In genomic region chr1:117610036-117610435, GRCh38 we compare ENCODE assay signal across 20 cellular contexts. TPM values are rescaled to one million over a fixed set of nuclear protein-coding genes. Genes with fewer than 3 reads are reported as not detected.
A peak's percentile ranks its signal among the peaks of the same experiment; 100 is the strongest.
DNase-seq lines count a peak whose midpoint lies in the region; ATAC-seq and TF ChIP-seq lines count a peak whose summit lies in the region.
"Had no signal": no experiment of that assay in that cellular context is flagged by ENCODE, and none has a peak within 500 bp of the region (broad histone marks: within the 10 kb centered on the region; RNA-seq: fewer than 3 reads in every experiment).

No MANE protein-coding gene starts in this region.

- no peak for ATAC-seq in DND-41 (ENCODE audit: insufficient read depth, low read depth)
- no peak for ATAC-seq in T-helper 17 cell
- ATAC-seq in left lobe of liver: no peak
- ATAC-seq in stimulated activated effector memory CD8-positive, alpha-beta T cell treated with anti-CD3 and anti-CD28 coated beads, Interleukin-12 subunit alpha, Interleukin-12 subunit beta, amount 100 ng/mL, for 72 hours: no peak
- ATAC-seq in esophagus mucosa: no peak
- ATAC-seq: activated naive CD8-positive, alpha-beta T cell treated with anti-CD3 and anti-CD28 coated beads, Interleukin-2, amount 50 U/mL, for 24 hours; HCT116; WTC11 had no signal

- H3K4me1 Mint-ChIP-seq in T-helper 17 cell: peaks cover 71% of the 10 kb centered on the region
- H3K4me1 Mint-ChIP-seq in stimulated activated effector memory CD8-positive, alpha-beta T cell treated with anti-CD3 and anti-CD28 coated beads, Interleukin-12 subunit alpha, Interleukin-12 subunit beta, amount 100 ng/mL, for 72 hours: peaks cover 80% of the 10 kb centered on the region

- H3K9ac ChIP-seq in DND-41 (ENCODE audit: low read depth, low read length): peak overlapping the region; percentile 90

- peak overlapping the region in 1 of 2 experiments; percentile 80; a peak in 2 of 4 replicates for H3K4me3 ChIP-seq in DND-41 (ENCODE audit: low read depth in 1 of 2, low read length in 2 of 2)
- H3K4me3 ChIP-seq in tibial artery: no peak overlapping the region
- H3K4me3 ChIP-seq: cardiac muscle cell, SJCRH30 had no signal

- H3K9me3 Mint-ChIP-seq in stimulated activated effector memory CD8-positive, alpha-beta T cell treated with anti-CD3 and anti-CD28 coated beads, Interleukin-12 subunit alpha, Interleukin-12 subunit beta, amount 100 ng/mL, for 72 hours: no peaks in the 10 kb centered on the region
- H3K9me3 Mint-ChIP-seq: activated naive CD8-positive, alpha-beta T cell treated with anti-CD3 and anti-CD28 coated beads, Interleukin-2, amount 50 U/mL, for 24 hours; activated T-helper 2 cell treated with anti-CD3 and anti-CD28 coated beads, Interferon-gamma antibody, Interleukin-2, Interleukin-4, amounts not matched to agents 10 μg/mL and 5 μg/mL and 100 μg/mL, durations not matched to agents 14 hours and 24 hours and 36 hours; mesothelial cell of epicardium; WTC11 had no signal

- H3K27me3 Mint-ChIP-seq in T-helper 17 cell: no peaks in the 10 kb centered on the region

- peak overlapping the region; percentile 88 for H3K4me2 ChIP-seq in DND-41 (ENCODE audit: insufficient read depth, low read length)

- no peak overlapping the region for H2AFZ ChIP-seq in DND-41 (ENCODE audit: low read depth, low read length)

- H3K27ac ChIP-seq in DND-41 (ENCODE audit: low read length) (peak overlapping the region; percentile 93), tibial artery (no peak overlapping the region)
- H3K27ac ChIP-seq: cardiac muscle cell, SJCRH30 had no signal

- peaks cover 92% of the 10 kb centered on the region for H3K79me2 ChIP-seq in DND-41 (ENCODE audit: insufficient read depth, low read length)

- H3K27me3 ChIP-seq in DND-41 (ENCODE audit: insufficient read depth, low read length, poor library complexity) (no peaks in the 10 kb centered on the region), tibial artery (no peaks in the 10 kb centered on the region)
- H3K27me3 ChIP-seq: SJCRH30 had no signal

- peaks cover 41% of the 10 kb centered on the region for H4K20me1 ChIP-seq in DND-41 (ENCODE audit: insufficient read depth, low read length)

- H3K9me3 ChIP-seq in DND-41 (ENCODE audit: insufficient read depth, low read length, severe bottlenecking) (no peaks in the 10 kb centered on the region), T-helper 17 cell (ENCODE audit: control insufficient read depth, low read length, poor library complexity, severe bottlenecking) (no peaks in the 10 kb centered on the region), tibial artery (no peaks in the 10 kb centered on the region)
- H3K9me3 ChIP-seq: SJCRH30 had no signal

- TF ChIP-seq CTCF in DND-41 (IDR thresholded peaks at IDR 0.05; ENCODE audit: borderline replicate concordance, extremely low read depth, low read length, poor library complexity, severe bottlenecking): no peak
- no peak for TF ChIP-seq CTCF in tibial artery (IDR thresholded peaks at IDR 0.05)

- H3K4me1 ChIP-seq in DND-41 (ENCODE audit: insufficient read depth, low read length) (peaks cover 80% of the 10 kb centered on the region), tibial artery (peaks cover 0 to 52% (median 27%) of the 10 kb centered on the region in 4 donors)

- intact Hi-C loops in tibial artery (cut with DNase I; ENCODE audit: low total_unique reads): no loop called here

- H3K36me3 Mint-ChIP-seq in T-helper 17 cell (ENCODE audit: low read depth): peaks cover 5% of the 10 kb centered on the region
- H3K36me3 Mint-ChIP-seq in stimulated activated effector memory CD8-positive, alpha-beta T cell treated with anti-CD3 and anti-CD28 coated beads, Interleukin-12 subunit alpha, Interleukin-12 subunit beta, amount 100 ng/mL, for 72 hours: peaks cover 100% of the 10 kb centered on the region
- H3K36me3 Mint-ChIP-seq: mesothelial cell of epicardium, WTC11 had no signal

- H3K36me3 ChIP-seq in DND-41 (ENCODE audit: insufficient read depth, low read length): peaks cover 61% of the 10 kb centered on the region
- H3K36me3 ChIP-seq in tibial artery: no peaks in the 10 kb centered on the region
- H3K36me3 ChIP-seq: cardiac muscle cell, SJCRH30 had no signal

- no peak for DNase-seq in DND-41
- DNase-seq in T-helper 17 cell: no peak
- DNase-seq in left lobe of liver (ENCODE audit: low spot score): peak; percentile 28
- no peak for DNase-seq in stimulated activated effector memory CD8-positive, alpha-beta T cell treated with anti-CD3 and anti-CD28 coated beads, Interleukin-12 subunit alpha, Interleukin-12 subunit beta, amount 100 ng/mL, for 72 hours (ENCODE audit: low spot score in 2 of 2)
- DNase-seq in medulla oblongata (ENCODE audit: extremely low spot score): no peak
- no peak for DNase-seq in tibial artery
- DNase-seq: activated naive CD8-positive, alpha-beta T cell treated with anti-CD3 and anti-CD28 coated beads, Interleukin-2, amount 50 U/mL, for 24 hours; KG1; NCI-H1048; NCI-H2081 treated with DMSO at 0.1 percent for 48 hours; NCI-H524 treated with DMSO at 0.1 percent for 48 hours; SJCRH30; stimulated activated CD4-positive, alpha-beta T cell treated with anti-CD3 and anti-CD28 coated beads, Interleukin-2, amount 100 ng/mL, for 24 hours; T-helper 2 cell had no signal

- peak overlapping the region; percentile 71 for H3K4me3 Mint-ChIP-seq in T-helper 17 cell
- H3K4me3 Mint-ChIP-seq in stimulated activated effector memory CD8-positive, alpha-beta T cell treated with anti-CD3 and anti-CD28 coated beads, Interleukin-12 subunit alpha, Interleukin-12 subunit beta, amount 100 ng/mL, for 72 hours: peak overlapping the region; percentile 97
- H3K4me3 Mint-ChIP-seq: activated naive CD8-positive, alpha-beta T cell treated with anti-CD3 and anti-CD28 coated beads, Interleukin-2, amount 50 U/mL, for 24 hours; mesothelial cell of epicardium; WTC11 had no signal

- peak overlapping the region; percentile 37 for H3K27ac Mint-ChIP-seq in T-helper 17 cell
- peak overlapping the region; percentile 52 for H3K27ac Mint-ChIP-seq in stimulated activated effector memory CD8-positive, alpha-beta T cell treated with anti-CD3 and anti-CD28 coated beads, Interleukin-12 subunit alpha, Interleukin-12 subunit beta, amount 100 ng/mL, for 72 hours
- H3K27ac Mint-ChIP-seq: activated naive CD8-positive, alpha-beta T cell treated with anti-CD3 and anti-CD28 coated beads, Interleukin-2, amount 50 U/mL, for 24 hours; activated T-helper 2 cell treated with anti-CD3 and anti-CD28 coated beads, Interferon-gamma antibody, Interleukin-2, Interleukin-4, amounts not matched to agents 10 μg/mL and 5 μg/mL and 100 μg/mL, durations not matched to agents 14 hours and 24 hours and 36 hours; mesothelial cell of epicardium; WTC11 had no signal

RNA-seq across cellular contexts. Expression of gene TENT5C, which starts 4.2 kb away (rescaled TPM):
- total RNA-seq in T-helper 17 cell (100 to 1,000 TPM; 129 to 173 TPM), left lobe of liver (2.4 TPM), esophagus mucosa (1.1 TPM)

Comparison
In these comparisons a context has a peak if more than half of its experiments do, and no peak if none do; other contexts are left out.
1. RNA of gene TENT5C, which starts 4.2 kb away (total RNA-seq): 129 to 173 TPM in T-helper 17 cell; 2.4 TPM in left lobe of liver (single experiment) and 1.1 TPM in esophagus mucosa (single experiment); every median in the first group is over 10 times any median in the second.